In genomic region chr12:466762-467161, GRCh38 we compare ENCODE assay signal across 17 cellular contexts. TPM values are rescaled to one million over a fixed set of nuclear protein-coding genes. Genes with fewer than 3 reads are reported as not detected.
DNase-seq lines count a peak whose midpoint lies in the region; ATAC-seq and TF ChIP-seq lines count a peak whose summit lies in the region.
"Had no signal": no experiment of that assay in that cellular context is flagged by ENCODE, and none has a peak within 500 bp of the region (broad histone marks: within the 10 kb centered on the region; RNA-seq: fewer than 3 reads in every experiment).

No MANE protein-coding gene starts in this region.

- H3K9me3 ChIP-seq in right atrium auricular region, result no peaks in the 10 kb centered on the region
- H3K9me3 ChIP-seq in thoracic aorta, result no peaks in the 10 kb centered on the region
- H3K9me3 ChIP-seq: A549 had no signal

- no peaks in the 10 kb centered on the region for H3K36me3 Mint-ChIP-seq in stimulated activated effector memory CD8-positive, alpha-beta T cell treated with anti-CD3 and anti-CD28 coated beads, Interleukin-12 subunit alpha, Interleukin-12 subunit beta, amount 100 ng/mL, for 72 hours
- H3K36me3 Mint-ChIP-seq: CD14-positive monocyte had no signal

- ATAC-seq in left cardiac atrium (no peak), thoracic aorta (ENCODE audit: insufficient number of reproducible peaks, low FRiP score, low read depth) (no peak), HG02678 (IDR thresholded peaks at IDR 0.05; ENCODE audit: unreplicated experiment) (no peak), HG02884 (IDR thresholded peaks at IDR 0.05; ENCODE audit: unreplicated experiment) (no peak)
- ATAC-seq in stimulated activated effector memory CD8-positive, alpha-beta T cell treated with anti-CD3 and anti-CD28 coated beads, Interleukin-12 subunit alpha, Interleukin-12 subunit beta, amount 100 ng/mL, for 72 hours, result no peak
- ATAC-seq: A549 had no signal

- no peaks in the 10 kb centered on the region for H3K36me3 ChIP-seq in right atrium auricular region
- no peaks in the 10 kb centered on the region for H3K36me3 ChIP-seq in thoracic aorta

- no peaks in the 10 kb centered on the region for H3K27me3 ChIP-seq in right atrium auricular region
- no peaks in the 10 kb centered on the region for H3K27me3 ChIP-seq in thoracic aorta (replicated peaks; ENCODE audit: insufficient read depth)

- no peak overlapping the region for H3K4me3 ChIP-seq in right atrium auricular region
- H3K4me3 ChIP-seq in coronary artery, result no peak overlapping the region
- no peak overlapping the region for H3K4me3 ChIP-seq in thoracic aorta
- H3K4me3 ChIP-seq: A549, SK-N-MC had no signal

- H3K27ac Mint-ChIP-seq in stimulated activated effector memory CD8-positive, alpha-beta T cell treated with anti-CD3 and anti-CD28 coated beads, Interleukin-12 subunit alpha, Interleukin-12 subunit beta, amount 100 ng/mL, for 72 hours, result no peak overlapping the region
- H3K27ac Mint-ChIP-seq: B cell, CD14-positive monocyte had no signal

- intact Hi-C loops in left cardiac atrium (cut with DNase I), result no loop called here

- TF ChIP-seq CTCF in right atrium auricular region (IDR thresholded peaks at IDR 0.05) (no peak), coronary artery (IDR thresholded peaks at IDR 0.05) (no peak), thoracic aorta (IDR thresholded peaks at IDR 0.05) (no peak)

- H3K27ac ChIP-seq in right atrium auricular region (peak overlapping the region; percentile 86 to 90), coronary artery (peak overlapping the region; percentile 29 to 76), thoracic aorta (peak overlapping the region; percentile 56 to 86)
- H3K27ac ChIP-seq: A549, SK-N-MC had no signal

- H3K4me1 Mint-ChIP-seq in stimulated activated effector memory CD8-positive, alpha-beta T cell treated with anti-CD3 and anti-CD28 coated beads, Interleukin-12 subunit alpha, Interleukin-12 subunit beta, amount 100 ng/mL, for 72 hours, result peaks cover 40% of the 10 kb centered on the region
- H3K4me1 Mint-ChIP-seq: CD14-positive monocyte had no signal

- H3K4me1 ChIP-seq in right atrium auricular region (peaks cover 0 to 51% of the 10 kb centered on the region in 2 donors), thoracic aorta (ENCODE audit: control insufficient read depth in 1 of 2, low read depth in 2 of 2) (peaks cover 20 to 84% of the 10 kb centered on the region in 2 donors)

- no peak overlapping the region for H3K4me3 Mint-ChIP-seq in stimulated activated effector memory CD8-positive, alpha-beta T cell treated with anti-CD3 and anti-CD28 coated beads, Interleukin-12 subunit alpha, Interleukin-12 subunit beta, amount 100 ng/mL, for 72 hours
- H3K4me3 Mint-ChIP-seq: B cell, CD14-positive monocyte had no signal

- no peak for DNase-seq in right atrium auricular region (ENCODE audit: low spot score)
- no peak for DNase-seq in left cardiac atrium
- no peak for DNase-seq in coronary artery (ENCODE audit: low spot score)
- no peak for DNase-seq in thoracic aorta (ENCODE audit: low spot score)
- DNase-seq in stimulated activated effector memory CD8-positive, alpha-beta T cell treated with anti-CD3 and anti-CD28 coated beads, Interleukin-12 subunit alpha, Interleukin-12 subunit beta, amount 100 ng/mL, for 72 hours (ENCODE audit: low spot score in 2 of 2), result no peak
- DNase-seq: H7, KBM-7, NCI-H1092 treated with DMSO at 0.1 percent for 48 hours, NCI-H2081 treated with DMSO at 0.1 percent for 48 hours, NCI-H446, SHP77 treated with DMSO at 0.1 percent for 48 hours had no signal

- H3K9me3 Mint-ChIP-seq in stimulated activated effector memory CD8-positive, alpha-beta T cell treated with anti-CD3 and anti-CD28 coated beads, Interleukin-12 subunit alpha, Interleukin-12 subunit beta, amount 100 ng/mL, for 72 hours, result no peaks in the 10 kb centered on the region
- H3K9me3 Mint-ChIP-seq: CD14-positive monocyte had no signal

RNA-seq across cellular contexts. Expression of gene B4GALNT3, which starts 7.0 kb away (rescaled TPM):
- 10 to 100 TPM; 19.3 to 29.0 TPM for total RNA-seq in right atrium auricular region
- total RNA-seq in left cardiac atrium, result 10 to 100 TPM; 20.9 to 22.1 TPM
- 10 to 100 TPM; 16.8 to 22.3 TPM for total RNA-seq in thoracic aorta
- total RNA-seq: B cell had no signal
